Comparison of ENCODE assay signal across 1 cellular context in the genomic region with DNA sequence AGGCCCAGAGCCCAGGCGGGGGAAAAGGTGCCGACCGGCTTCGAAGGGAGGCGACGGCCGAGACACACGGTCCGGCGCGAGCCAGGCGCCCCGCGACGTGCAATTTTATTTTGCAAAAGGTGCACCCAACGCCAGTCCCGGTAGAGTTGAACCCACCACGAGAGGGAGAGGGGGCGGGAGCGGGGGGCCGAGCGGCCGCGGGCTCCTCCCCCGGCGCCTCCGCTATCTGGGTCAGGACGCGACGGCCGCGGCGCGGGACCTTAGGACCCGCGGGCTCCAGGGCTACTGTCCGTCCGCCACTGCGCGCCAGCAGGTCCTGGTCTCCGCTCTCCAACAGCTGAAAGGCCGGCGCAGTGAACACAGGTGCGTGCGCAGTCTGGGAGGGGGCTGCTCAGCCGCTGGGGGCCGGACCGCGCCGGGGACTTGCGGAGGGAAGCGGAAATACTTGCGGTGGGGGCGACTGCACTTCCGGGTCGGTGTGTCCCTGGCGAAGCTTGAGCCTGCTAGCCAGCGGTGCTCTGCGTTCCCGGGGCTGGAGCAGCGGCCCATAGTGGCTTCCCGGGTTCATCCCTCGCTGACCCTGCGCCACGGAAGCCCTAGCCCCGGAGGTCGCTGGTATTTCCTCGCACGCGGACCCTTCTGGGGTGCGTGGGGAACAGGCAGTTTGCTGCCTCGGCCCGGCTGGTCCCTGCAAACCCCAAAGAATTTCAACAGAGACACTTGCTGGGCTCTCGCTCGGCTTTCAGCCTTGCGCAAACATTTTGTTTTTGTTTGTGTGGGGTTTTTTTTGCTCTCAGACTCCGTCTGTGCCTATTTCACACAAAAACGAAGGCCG.
TF ChIP-seq lines count a peak whose summit lies in the region.

RMDN2 (plus strand) TSS at position 225 of the 835 bp plus-strand sequence. CDS start 3,991 bp downstream, outside the sequence.

TF ChIP-seq in HepG2, 621 proteins besides CTCF, POLR2A, EP300 and RAD21 (continued from another document and continues in another):
- TF ChIP-seq MXD1 (CRISPR knock-in tag; IDR thresholded peaks at IDR 0.05) (peak; percentile 84), ZBTB7B (CRISPR knock-in tag; IDR thresholded peaks at IDR 0.05) (peak; percentile 97), MED1 (CRISPR knock-in tag; IDR thresholded peaks at IDR 0.05) (peak; percentile 91), KLF12 (CRISPR knock-in tag; IDR thresholded peaks at IDR 0.05; ENCODE audit: borderline replicate concordance) (peak; percentile 79; the same call in 1 of the 2 replicates), ZNF354B (CRISPR knock-in tag; IDR thresholded peaks at IDR 0.05) (peak; percentile 98), ZNF670 (CRISPR knock-in tag; IDR thresholded peaks at IDR 0.05; ENCODE audit: borderline replicate concordance) (peak; percentile 90), NBN (conservative IDR thresholded peaks at IDR 0.05) (no peak), PBX3 (CRISPR knock-in tag; IDR thresholded peaks at IDR 0.05; ENCODE audit: borderline replicate concordance) (no peak), EZH2 (conservative IDR thresholded peaks at IDR 0.05; ENCODE audit: low read depth, low read length) (no peak), ZNF75D (CRISPR knock-in tag; IDR thresholded peaks at IDR 0.05; ENCODE audit: borderline replicate concordance) (peak; percentile 86; the same call in 1 of the 2 replicates), TBL1XR1 (IDR thresholded peaks at IDR 0.05; ENCODE audit: borderline replicate concordance, low read length, partially characterized antibody) (peak; percentile 72), CREB1 (IDR thresholded peaks at IDR 0.05) (peak; percentile 61), CREB1 (CRISPR knock-in tag; IDR thresholded peaks at IDR 0.05) (peak; percentile 56; the same call in 1 of the 2 replicates), ZNF318 (CRISPR knock-in tag; IDR thresholded peaks at IDR 0.05) (peak; percentile 74; the same call in 1 of the 2 replicates), ZNF136 (CRISPR knock-in tag; IDR thresholded peaks at IDR 0.05; ENCODE audit: low read depth) (peak; percentile 95; the same call in 1 of the 2 replicates), ZNF281 (CRISPR knock-in tag; IDR thresholded peaks at IDR 0.05; ENCODE audit: borderline replicate concordance) (peak; percentile 75)
- TF ChIP-seq, protein P1, sequence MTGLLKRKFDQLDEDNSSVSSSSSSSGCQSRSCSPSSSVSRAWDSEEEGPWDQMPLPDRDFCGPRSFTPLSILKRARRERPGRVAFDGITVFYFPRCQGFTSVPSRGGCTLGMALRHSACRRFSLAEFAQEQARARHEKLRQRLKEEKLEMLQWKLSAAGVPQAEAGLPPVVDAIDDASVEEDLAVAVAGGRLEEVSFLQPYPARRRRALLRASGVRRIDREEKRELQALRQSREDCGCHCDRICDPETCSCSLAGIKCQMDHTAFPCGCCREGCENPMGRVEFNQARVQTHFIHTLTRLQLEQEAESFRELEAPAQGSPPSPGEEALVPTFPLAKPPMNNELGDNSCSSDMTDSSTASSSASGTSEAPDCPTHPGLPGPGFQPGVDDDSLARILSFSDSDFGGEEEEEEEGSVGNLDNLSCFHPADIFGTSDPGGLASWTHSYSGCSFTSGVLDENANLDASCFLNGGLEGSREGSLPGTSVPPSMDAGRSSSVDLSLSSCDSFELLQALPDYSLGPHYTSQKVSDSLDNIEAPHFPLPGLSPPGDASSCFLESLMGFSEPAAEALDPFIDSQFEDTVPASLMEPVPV (CRISPR knock-in tag; IDR thresholded peaks at IDR 0.05): peak; percentile 99
- TF ChIP-seq, protein P2, sequence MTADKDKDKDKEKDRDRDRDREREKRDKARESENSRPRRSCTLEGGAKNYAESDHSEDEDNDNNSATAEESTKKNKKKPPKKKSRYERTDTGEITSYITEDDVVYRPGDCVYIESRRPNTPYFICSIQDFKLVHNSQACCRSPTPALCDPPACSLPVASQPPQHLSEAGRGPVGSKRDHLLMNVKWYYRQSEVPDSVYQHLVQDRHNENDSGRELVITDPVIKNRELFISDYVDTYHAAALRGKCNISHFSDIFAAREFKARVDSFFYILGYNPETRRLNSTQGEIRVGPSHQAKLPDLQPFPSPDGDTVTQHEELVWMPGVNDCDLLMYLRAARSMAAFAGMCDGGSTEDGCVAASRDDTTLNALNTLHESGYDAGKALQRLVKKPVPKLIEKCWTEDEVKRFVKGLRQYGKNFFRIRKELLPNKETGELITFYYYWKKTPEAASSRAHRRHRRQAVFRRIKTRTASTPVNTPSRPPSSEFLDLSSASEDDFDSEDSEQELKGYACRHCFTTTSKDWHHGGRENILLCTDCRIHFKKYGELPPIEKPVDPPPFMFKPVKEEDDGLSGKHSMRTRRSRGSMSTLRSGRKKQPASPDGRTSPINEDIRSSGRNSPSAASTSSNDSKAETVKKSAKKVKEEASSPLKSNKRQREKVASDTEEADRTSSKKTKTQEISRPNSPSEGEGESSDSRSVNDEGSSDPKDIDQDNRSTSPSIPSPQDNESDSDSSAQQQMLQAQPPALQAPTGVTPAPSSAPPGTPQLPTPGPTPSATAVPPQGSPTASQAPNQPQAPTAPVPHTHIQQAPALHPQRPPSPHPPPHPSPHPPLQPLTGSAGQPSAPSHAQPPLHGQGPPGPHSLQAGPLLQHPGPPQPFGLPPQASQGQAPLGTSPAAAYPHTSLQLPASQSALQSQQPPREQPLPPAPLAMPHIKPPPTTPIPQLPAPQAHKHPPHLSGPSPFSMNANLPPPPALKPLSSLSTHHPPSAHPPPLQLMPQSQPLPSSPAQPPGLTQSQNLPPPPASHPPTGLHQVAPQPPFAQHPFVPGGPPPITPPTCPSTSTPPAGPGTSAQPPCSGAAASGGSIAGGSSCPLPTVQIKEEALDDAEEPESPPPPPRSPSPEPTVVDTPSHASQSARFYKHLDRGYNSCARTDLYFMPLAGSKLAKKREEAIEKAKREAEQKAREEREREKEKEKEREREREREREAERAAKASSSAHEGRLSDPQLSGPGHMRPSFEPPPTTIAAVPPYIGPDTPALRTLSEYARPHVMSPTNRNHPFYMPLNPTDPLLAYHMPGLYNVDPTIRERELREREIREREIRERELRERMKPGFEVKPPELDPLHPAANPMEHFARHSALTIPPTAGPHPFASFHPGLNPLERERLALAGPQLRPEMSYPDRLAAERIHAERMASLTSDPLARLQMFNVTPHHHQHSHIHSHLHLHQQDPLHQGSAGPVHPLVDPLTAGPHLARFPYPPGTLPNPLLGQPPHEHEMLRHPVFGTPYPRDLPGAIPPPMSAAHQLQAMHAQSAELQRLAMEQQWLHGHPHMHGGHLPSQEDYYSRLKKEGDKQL (CRISPR knock-in tag; IDR thresholded peaks at IDR 0.05; ENCODE audit: low read depth): no peak; the same call in 1 of the 2 replicates
- TF ChIP-seq, protein P3, sequence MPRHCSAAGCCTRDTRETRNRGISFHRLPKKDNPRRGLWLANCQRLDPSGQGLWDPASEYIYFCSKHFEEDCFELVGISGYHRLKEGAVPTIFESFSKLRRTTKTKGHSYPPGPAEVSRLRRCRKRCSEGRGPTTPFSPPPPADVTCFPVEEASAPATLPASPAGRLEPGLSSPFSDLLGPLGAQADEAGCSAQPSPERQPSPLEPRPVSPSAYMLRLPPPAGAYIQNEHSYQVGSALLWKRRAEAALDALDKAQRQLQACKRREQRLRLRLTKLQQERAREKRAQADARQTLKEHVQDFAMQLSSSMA (CRISPR knock-in tag; IDR thresholded peaks at IDR 0.05): peak; percentile 94
- TF ChIP-seq, protein P4, sequence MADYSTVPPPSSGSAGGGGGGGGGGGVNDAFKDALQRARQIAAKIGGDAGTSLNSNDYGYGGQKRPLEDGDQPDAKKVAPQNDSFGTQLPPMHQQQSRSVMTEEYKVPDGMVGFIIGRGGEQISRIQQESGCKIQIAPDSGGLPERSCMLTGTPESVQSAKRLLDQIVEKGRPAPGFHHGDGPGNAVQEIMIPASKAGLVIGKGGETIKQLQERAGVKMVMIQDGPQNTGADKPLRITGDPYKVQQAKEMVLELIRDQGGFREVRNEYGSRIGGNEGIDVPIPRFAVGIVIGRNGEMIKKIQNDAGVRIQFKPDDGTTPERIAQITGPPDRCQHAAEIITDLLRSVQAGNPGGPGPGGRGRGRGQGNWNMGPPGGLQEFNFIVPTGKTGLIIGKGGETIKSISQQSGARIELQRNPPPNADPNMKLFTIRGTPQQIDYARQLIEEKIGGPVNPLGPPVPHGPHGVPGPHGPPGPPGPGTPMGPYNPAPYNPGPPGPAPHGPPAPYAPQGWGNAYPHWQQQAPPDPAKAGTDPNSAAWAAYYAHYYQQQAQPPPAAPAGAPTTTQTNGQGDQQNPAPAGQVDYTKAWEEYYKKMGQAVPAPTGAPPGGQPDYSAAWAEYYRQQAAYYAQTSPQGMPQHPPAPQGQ (CRISPR knock-in tag; IDR thresholded peaks at IDR 0.05; ENCODE audit: borderline replicate concordance): 0 out of 2 replicates have a peak, but pooled peaks have one; percentile 14
